ENCODE assay signal across 9 cellular contexts in genomic region chr20:19993937-19994667, GRCh38. TPM values are rescaled to one million over a fixed set of nuclear protein-coding genes. Genes with fewer than 3 reads are reported as not detected.
A peak's percentile ranks its signal among the peaks of the same experiment; 100 is the strongest.
DNase-seq lines count a peak whose midpoint lies in the region; ATAC-seq and TF ChIP-seq lines count a peak whose summit lies in the region.
"Had no signal": no experiment of that assay in that cellular context is flagged by ENCODE, and none has a peak within 500 bp of the region (broad histone marks: within the 10 kb centered on the region; RNA-seq: fewer than 3 reads in every experiment).

No MANE protein-coding gene starts in this region.

- WGBS in lower leg skin, 2 donors: 36 to 49% methylated on average over 13 of the region's 13 CpGs

- H3K4me3 Mint-ChIP-seq in Calu3 (ENCODE audit: low read depth, unreplicated experiment): peak overlapping the region; percentile 37
- H3K4me3 Mint-ChIP-seq: activated naive CD8-positive, alpha-beta T cell had no signal

- TF ChIP-seq CTCF in Calu3 (IDR thresholded peaks at IDR 0.05; ENCODE audit: unreplicated experiment) (no peak), fibroblast of pulmonary artery (IDR thresholded peaks at IDR 0.05; ENCODE audit: low read length, missing control alignments) (no peak), parathyroid adenoma (IDR thresholded peaks at IDR 0.05) (no peak), lower leg skin (IDR thresholded peaks at IDR 0.05) (no peak)

- H3K36me3 ChIP-seq in SJSA1 (peaks cover 55% of the 10 kb centered on the region), parathyroid adenoma (ENCODE audit: control insufficient read depth, insufficient read depth, low read length) (no peaks in the 10 kb centered on the region)

- DNase-seq in Calu3 (no peak), SJSA1 (ENCODE audit: low read depth in 1 of 2, low spot score in 2 of 2) (peak in 1 of 2 experiments; percentile 56), fibroblast of pulmonary artery (ENCODE audit: low read depth) (peak; percentile 46), lower leg skin (ENCODE audit: low spot score in 2 of 2) (no peak)

- peak overlapping the region; percentile 82 for H2AFZ ChIP-seq in parathyroid adenoma

- peaks cover 9% of the 10 kb centered on the region for H3K4me1 Mint-ChIP-seq in Calu3 (ENCODE audit: low read depth, unreplicated experiment)

- H3K27ac Mint-ChIP-seq in Calu3 (ENCODE audit: unreplicated experiment): peak overlapping the region; percentile 81
- H3K27ac Mint-ChIP-seq: activated naive CD8-positive, alpha-beta T cell had no signal

- TF ChIP-seq POLR2A in lower leg skin (IDR thresholded peaks at IDR 0.05): no peak

- no peaks in the 10 kb centered on the region for H3K36me3 Mint-ChIP-seq in Calu3 (ENCODE audit: insufficient read depth, unreplicated experiment)
- H3K36me3 Mint-ChIP-seq: activated naive CD8-positive, alpha-beta T cell had no signal

- H3K9me3 ChIP-seq in SJSA1 (replicated peaks) (no peaks in the 10 kb centered on the region), parathyroid adenoma (ENCODE audit: control insufficient read depth, low read length) (no peaks in the 10 kb centered on the region)

- H3K4me1 ChIP-seq in SJSA1 (replicated peaks) (peaks cover 49% of the 10 kb centered on the region), parathyroid adenoma (peaks cover 24% of the 10 kb centered on the region)

- H3K4me2 ChIP-seq in parathyroid adenoma (ENCODE audit: low read length): no peak overlapping the region

- H3K9me3 Mint-ChIP-seq in Calu3 (ENCODE audit: low read depth, unreplicated experiment): no peaks in the 10 kb centered on the region

- no peaks in the 10 kb centered on the region for H3K27me3 ChIP-seq in SJSA1 (replicated peaks)
- H3K27me3 ChIP-seq in parathyroid adenoma (ENCODE audit: control insufficient read depth, insufficient read depth, low read length): no peaks in the 10 kb centered on the region

- H3K27ac ChIP-seq in SJSA1: peak overlapping the region; percentile 93
- H3K27ac ChIP-seq in parathyroid adenoma: peak overlapping the region; percentile 64

- H3K27me3 Mint-ChIP-seq in Calu3 (ENCODE audit: unreplicated experiment): no peaks in the 10 kb centered on the region

- no peak overlapping the region for H3K9ac ChIP-seq in parathyroid adenoma

- H3K4me3 ChIP-seq in SJSA1 (no peak overlapping the region), fibroblast of pulmonary artery (replicated peaks; ENCODE audit: low read depth, low read length) (no peak overlapping the region), parathyroid adenoma (ENCODE audit: low read depth, low read length) (no peak overlapping the region), lower leg skin (ENCODE audit: low read depth, poor library complexity, severe bottlenecking) (no peak overlapping the region)

- no peaks in the 10 kb centered on the region for H3K79me2 ChIP-seq in parathyroid adenoma

- no peak for ATAC-seq in HG02571 (IDR thresholded peaks at IDR 0.05; ENCODE audit: unreplicated experiment)
- ATAC-seq in GM19351 (IDR thresholded peaks at IDR 0.05; ENCODE audit: unreplicated experiment): no peak
- no peak for ATAC-seq in HG03442 (IDR thresholded peaks at IDR 0.05; ENCODE audit: unreplicated experiment)

- intact Hi-C loops in Calu3 (cut with micrococcal nuclease; ENCODE audit: unreplicated experiment) (loop anchor here (10.0 kb wide), 1 partner anchor 299 kb away; no protein-coding TSS in a partner anchor), lower leg skin (cut with DNase I; ENCODE audit: low total_unique reads) (loop anchor here (10.0 kb wide), 1 partner anchor 209 kb away; no protein-coding TSS in a partner anchor)

- no TSS peak for BruUV-seq in Calu3 (replicated peaks; lab: Mats Ljungman, UMichigan)

- CTCF ChIA-PET in Calu3 (lab: Charles Lee): interaction anchor here (1.3 to 1.5 kb wide), 2 partner anchors 20 to 103 kb away, joined by 3 to 4 read pairs; no protein-coding TSS in a partner anchor

RNA-seq across cellular contexts. Expression of gene NAA20, which starts 23.1 kb away (rescaled TPM):
- total RNA-seq in Calu3 (2022) (31.0 and 32.4 TPM in 2 replicates), lower leg skin (10 to 100 TPM; 27.2 to 38.4 (median 33.1) TPM)
- 50.0 and 71.7 TPM in 2 replicates for total RNA-seq in SJSA1 (2014; rRNA removed; shearing (Covaris generic))

RNA-seq across cellular contexts. Expression of gene CRNKL1, which starts 58.2 kb away (rescaled TPM):
- total RNA-seq in Calu3 (2022): 5.9 and 6.7 TPM in 2 replicates
- 30.4 and 34.7 TPM in 2 replicates for total RNA-seq in SJSA1 (2014; rRNA removed; shearing (Covaris generic))
- total RNA-seq in lower leg skin: 10 to 100 TPM; 19.5 to 25.3 (median 20.7) TPM

RNA-seq across cellular contexts. Expression of gene CFAP61, which starts 58.2 kb away (rescaled TPM):
- total RNA-seq in Calu3 (2022) (not detected in 2 replicates), lower leg skin (1 to 10 TPM in 2 of 4 donors, under 1 TPM in 2; 0.19 to 1.4 (median 1.1) TPM)
- total RNA-seq in SJSA1 (2014; rRNA removed; shearing (Covaris generic)): not detected in 2 replicates
